In genomic region chr17:61139219-61139618, GRCh38 we compare ENCODE assay signal across 8 cellular contexts.
DNase-seq lines count a peak whose midpoint lies in the region; ATAC-seq and TF ChIP-seq lines count a peak whose summit lies in the region.

No MANE protein-coding gene starts in this region.

- H3K4me1 ChIP-seq in DND-41 (ENCODE audit: insufficient read depth, low read length): peaks cover 23% of the 10 kb centered on the region

- H3K79me2 ChIP-seq in DND-41 (ENCODE audit: insufficient read depth, low read length): no peaks in the 10 kb centered on the region

- no peaks in the 10 kb centered on the region for H3K9me3 ChIP-seq in DND-41 (ENCODE audit: insufficient read depth, low read length, severe bottlenecking)

- peak overlapping the region; percentile 65; the same call in 1 of the 2 replicates for H2AFZ ChIP-seq in DND-41 (ENCODE audit: low read depth, low read length)

- peak overlapping the region; percentile 20; the same call in 1 of the 2 replicates for H3K9ac ChIP-seq in DND-41 (ENCODE audit: low read depth, low read length)

- H4K20me1 ChIP-seq in DND-41 (ENCODE audit: insufficient read depth, low read length): no peaks in the 10 kb centered on the region

- no peak overlapping the region for H3K27ac Mint-ChIP-seq in activated CD4-positive, alpha-beta memory T cell treated with anti-CD3 and anti-CD28 coated beads for 36 hours

- H3K4me3 ChIP-seq in DND-41 (ENCODE audit: low read depth in 1 of 2, low read length in 2 of 2): no peak overlapping the region

- POLR2A ChIA-PET in activated CD4-positive, alpha-beta memory T cell treated with anti-CD3 and anti-CD28 coated beads for 36 hours (lab: Charles Lee): no interaction called here

- no peaks in the 10 kb centered on the region for H3K36me3 ChIP-seq in DND-41 (ENCODE audit: insufficient read depth, low read length)

- CTCF ChIA-PET in activated CD4-positive, alpha-beta memory T cell treated with anti-CD3 and anti-CD28 coated beads for 36 hours (lab: Charles Lee): no interaction called here

- peak overlapping the region; percentile 76 for H3K27ac ChIP-seq in DND-41 (ENCODE audit: low read length)

- H3K36me3 Mint-ChIP-seq in activated CD4-positive, alpha-beta memory T cell treated with anti-CD3 and anti-CD28 coated beads for 36 hours: no peaks in the 10 kb centered on the region

- peak; percentile 89 for DNase-seq in DND-41
- peak; percentile 100 for DNase-seq in Kasumi-1 (lab: John Stamatoyannopoulos, UW)
- DNase-seq in activated CD4-positive, alpha-beta memory T cell treated with anti-CD3 and anti-CD28 coated beads for 36 hours: peak; percentile 68
- peak; percentile 31 for DNase-seq in fibroblast of the conjunctiva (ENCODE audit: low read depth)
- DNase-seq in stimulated activated CD8-positive, alpha-beta memory T cell treated with anti-CD3 and anti-CD28 coated beads, Interleukin-4, amount 100 ng/mL, for 48 hours: peak; percentile 46
- no peak for DNase-seq in NCI-H146 treated with DMSO at 0.1 percent for 48 hours (lab: John Stamatoyannopoulos, UW; ENCODE audit: unreplicated experiment)
- no peak for DNase-seq in NCI-H774 (lab: John Stamatoyannopoulos, UW)

- no peaks in the 10 kb centered on the region for H3K27me3 Mint-ChIP-seq in activated CD4-positive, alpha-beta memory T cell treated with anti-CD3 and anti-CD28 coated beads for 36 hours

- ATAC-seq in DND-41 (ENCODE audit: insufficient read depth, low read depth) (peak; percentile 100), GM21619 (IDR thresholded peaks at IDR 0.05; ENCODE audit: unreplicated experiment) (peak; percentile 98)

- H3K4me2 ChIP-seq in DND-41 (ENCODE audit: insufficient read depth, low read length): peak overlapping the region; percentile 41; the same call in 1 of the 2 replicates

- peak overlapping the region; percentile 27 for H3K4me3 Mint-ChIP-seq in activated CD4-positive, alpha-beta memory T cell treated with anti-CD3 and anti-CD28 coated beads for 36 hours

- H3K27me3 ChIP-seq in DND-41 (ENCODE audit: insufficient read depth, low read length, poor library complexity): no peaks in the 10 kb centered on the region

- H3K9me3 Mint-ChIP-seq in activated CD4-positive, alpha-beta memory T cell treated with anti-CD3 and anti-CD28 coated beads for 36 hours: no peaks in the 10 kb centered on the region

- intact Hi-C loops in activated CD4-positive, alpha-beta memory T cell treated with anti-CD3 and anti-CD28 coated beads for 36 hours (cut with micrococcal nuclease): loop anchor here (2.0 to 5.0 kb wide), 2 partner anchors 20 to 83 kb away; no protein-coding TSS in a partner anchor

- H3K4me1 Mint-ChIP-seq in activated CD4-positive, alpha-beta memory T cell treated with anti-CD3 and anti-CD28 coated beads for 36 hours (ENCODE audit: low read depth): peaks cover 15% of the 10 kb centered on the region

- TF ChIP-seq CTCF in DND-41 (IDR thresholded peaks at IDR 0.05; ENCODE audit: borderline replicate concordance, extremely low read depth, low read length, poor library complexity, severe bottlenecking): no peak

Comparison
In these comparisons a context has a peak if more than half of its experiments do, and no peak if none do; other contexts are left out.
1. DNase-seq: peak in DND-41 (single experiment), Kasumi-1 (2 of 2), activated CD4-positive, alpha-beta memory T cell treated with anti-CD3 and anti-CD28 coated beads for 36 hours (single experiment), fibroblast of the conjunctiva (single experiment) and stimulated activated CD8-positive, alpha-beta memory T cell treated with anti-CD3 and anti-CD28 coated beads, Interleukin-4, amount 100 ng/mL, for 48 hours (single experiment); none in NCI-H146 treated with DMSO at 0.1 percent for 48 hours (single experiment) and NCI-H774 (single experiment).